Comparison of ENCODE assay signal across 30 cellular contexts in genomic region chr15:65620833-65621232, GRCh38.
"Had no signal": no experiment of that assay in that cellular context is flagged by ENCODE, and none has a peak within 500 bp of the region (broad histone marks: within the 10 kb centered on the region; RNA-seq: fewer than 3 reads in every experiment).

No MANE protein-coding gene starts in this region.

- FAIRE-seq: colon had no signal

- H3K36me3 ChIP-seq: brain microvascular endothelial cell, MG63 had no signal

- H3K27ac ChIP-seq: brain microvascular endothelial cell, Peyer's patch had no signal

- H3K9me3 ChIP-seq: MG63, Peyer's patch had no signal

- H3K4me1 ChIP-seq: Peyer's patch had no signal

- ATAC-seq: activated CD4-positive, alpha-beta T cell treated with anti-CD3 and anti-CD28 coated beads for 36 hours; activated CD4-positive, CD25-positive, alpha-beta regulatory T cell treated with anti-CD3 and anti-CD28 coated beads, Interleukin-2, amount 50 U/mL, for 24 hours; activated CD8-positive, alpha-beta memory T cell treated with anti-CD3 and anti-CD28 coated beads, Interleukin-2, amount 10 ng/mL, durations not matched to agents 7 days and 5 days; activated naive CD8-positive, alpha-beta T cell treated with anti-CD3 and anti-CD28 coated beads, Interleukin-2, amount 50 U/mL, for 24 hours; PC-3 had no signal

- DNase-seq: activated CD4-positive, alpha-beta memory T cell treated with anti-CD3 and anti-CD28 coated beads for 36 hours; activated CD4-positive, alpha-beta T cell treated with anti-CD3 and anti-CD28 coated beads for 36 hours; activated CD4-positive, alpha-beta T cell treated with anti-CD3 and anti-CD28 coated beads, Interleukin-2, amount 10 ng/mL, durations not matched to agents 7 days and 5 days; activated CD8-positive, alpha-beta memory T cell treated with anti-CD3 and anti-CD28 coated beads, Interleukin-2, amount 10 ng/mL, durations not matched to agents 7 days and 5 days; activated CD8-positive, alpha-beta memory T cell treated with anti-CD3 and anti-CD28 coated beads, Interleukin-2, amount 50 U/mL, for 48 hours; activated effector memory CD4-positive, alpha-beta T cell treated with Interleukin-2 at 50 U/mL for 16 hours; activated naive CD4-positive, alpha-beta T cell treated with anti-CD3 and anti-CD28 coated beads, Interleukin-2, amount 10 ng/mL, durations not matched to agents 7 days and 5 days; activated naive CD8-positive, alpha-beta T cell treated with anti-CD3 and anti-CD28 coated beads, Interleukin-2, amount 50 U/mL, for 24 hours; activated T-cell treated with anti-CD3 and anti-CD28 coated beads, Interleukin-2, amount 50 U/mL, for 48 hours; anterior cingulate cortex; brain microvascular endothelial cell; central memory CD4-positive, alpha-beta T cell; Kasumi-1; MG63; NCI-H1048; NCI-H1105 treated with DMSO at 0.1 percent for 48 hours; NCI-H1436; NCI-H1694; NCI-H1930; NCI-H2081 treated with DMSO at 0.1 percent for 48 hours; NCI-H226; NCI-H446 treated with DMSO at 0.1 percent for 48 hours; NCI-H524; NK-92 treated with Interleukin-12 subunit alpha and Interleukin-12 subunit beta, amount 100 ng/mL, for 24 hours; PC-3; Peyer's patch; Right ventricle myocardium superior; T1000 had no signal

- H3K27me3 ChIP-seq: brain microvascular endothelial cell, MG63, Peyer's patch had no signal

- H3K4me3 ChIP-seq: MG63, Peyer's patch had no signal
